1 cellular context compared by ENCODE assay signal in the genomic region with DNA sequence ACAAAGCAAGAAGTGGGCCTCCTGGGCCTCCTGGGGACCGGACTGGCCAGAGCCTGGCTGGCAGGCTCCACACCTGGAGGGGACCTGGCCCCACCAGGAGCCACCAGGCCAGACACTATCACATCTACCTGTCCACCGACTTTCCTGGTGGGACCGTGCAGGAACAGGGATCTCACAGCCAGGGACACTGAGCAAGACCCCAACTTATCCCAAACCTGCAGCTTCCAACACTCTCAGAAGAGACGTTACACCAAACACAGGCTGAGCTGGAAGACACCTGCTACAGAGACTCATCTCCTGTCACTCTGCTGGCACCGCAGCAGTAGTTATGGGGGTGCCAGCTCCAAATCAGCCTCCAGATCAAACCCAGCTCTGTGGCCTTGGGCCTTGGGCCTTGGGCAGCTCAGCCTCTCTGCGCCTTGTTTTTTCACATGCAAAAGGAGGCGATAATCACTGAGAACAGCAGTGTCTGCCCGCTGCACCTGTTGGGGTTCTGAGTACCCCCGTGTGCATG.
TF ChIP-seq lines count a peak whose summit lies in the region.

No MANE protein-coding gene starts in this region.

TF ChIP-seq in HepG2, 621 proteins besides CTCF, POLR2A, EP300 and RAD21 (continued from another document and continues in another):
- peak; percentile 61 for TF ChIP-seq POLR2G (IDR thresholded peaks at IDR 0.05; ENCODE audit: low read depth, low read length)
- TF ChIP-seq, protein P1, sequence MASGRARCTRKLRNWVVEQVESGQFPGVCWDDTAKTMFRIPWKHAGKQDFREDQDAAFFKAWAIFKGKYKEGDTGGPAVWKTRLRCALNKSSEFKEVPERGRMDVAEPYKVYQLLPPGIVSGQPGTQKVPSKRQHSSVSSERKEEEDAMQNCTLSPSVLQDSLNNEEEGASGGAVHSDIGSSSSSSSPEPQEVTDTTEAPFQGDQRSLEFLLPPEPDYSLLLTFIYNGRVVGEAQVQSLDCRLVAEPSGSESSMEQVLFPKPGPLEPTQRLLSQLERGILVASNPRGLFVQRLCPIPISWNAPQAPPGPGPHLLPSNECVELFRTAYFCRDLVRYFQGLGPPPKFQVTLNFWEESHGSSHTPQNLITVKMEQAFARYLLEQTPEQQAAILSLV (CRISPR knock-in tag; IDR thresholded peaks at IDR 0.05; ENCODE audit: borderline replicate concordance): no peak
- no peak for TF ChIP-seq PREB (CRISPR knock-in tag; IDR thresholded peaks at IDR 0.05)
- TF ChIP-seq RFXAP (CRISPR knock-in tag; IDR thresholded peaks at IDR 0.05; ENCODE audit: borderline replicate concordance): peak; percentile 46; the same call in 1 of the 2 replicates
- no peak for TF ChIP-seq ATAD3A (CRISPR knock-in tag; IDR thresholded peaks at IDR 0.05)
- no peak for TF ChIP-seq ZNF530 (CRISPR knock-in tag; IDR thresholded peaks at IDR 0.05; ENCODE audit: low read depth)
- peak; percentile 17; the same call in 1 of the 2 replicates for TF ChIP-seq ZNF580 (CRISPR knock-in tag; IDR thresholded peaks at IDR 0.05; ENCODE audit: borderline replicate concordance, low read depth)
- peak; percentile 32; the same call in 1 of the 2 replicates for TF ChIP-seq KDM2A (CRISPR knock-in tag; IDR thresholded peaks at IDR 0.05; ENCODE audit: borderline replicate concordance, low read depth)
- no peak for TF ChIP-seq NFE2L2 (IDR thresholded peaks at IDR 0.05; ENCODE audit: low read length)
- no peak for TF ChIP-seq ZBTB21 (CRISPR knock-in tag; IDR thresholded peaks at IDR 0.05)
- TF ChIP-seq, protein P2, sequence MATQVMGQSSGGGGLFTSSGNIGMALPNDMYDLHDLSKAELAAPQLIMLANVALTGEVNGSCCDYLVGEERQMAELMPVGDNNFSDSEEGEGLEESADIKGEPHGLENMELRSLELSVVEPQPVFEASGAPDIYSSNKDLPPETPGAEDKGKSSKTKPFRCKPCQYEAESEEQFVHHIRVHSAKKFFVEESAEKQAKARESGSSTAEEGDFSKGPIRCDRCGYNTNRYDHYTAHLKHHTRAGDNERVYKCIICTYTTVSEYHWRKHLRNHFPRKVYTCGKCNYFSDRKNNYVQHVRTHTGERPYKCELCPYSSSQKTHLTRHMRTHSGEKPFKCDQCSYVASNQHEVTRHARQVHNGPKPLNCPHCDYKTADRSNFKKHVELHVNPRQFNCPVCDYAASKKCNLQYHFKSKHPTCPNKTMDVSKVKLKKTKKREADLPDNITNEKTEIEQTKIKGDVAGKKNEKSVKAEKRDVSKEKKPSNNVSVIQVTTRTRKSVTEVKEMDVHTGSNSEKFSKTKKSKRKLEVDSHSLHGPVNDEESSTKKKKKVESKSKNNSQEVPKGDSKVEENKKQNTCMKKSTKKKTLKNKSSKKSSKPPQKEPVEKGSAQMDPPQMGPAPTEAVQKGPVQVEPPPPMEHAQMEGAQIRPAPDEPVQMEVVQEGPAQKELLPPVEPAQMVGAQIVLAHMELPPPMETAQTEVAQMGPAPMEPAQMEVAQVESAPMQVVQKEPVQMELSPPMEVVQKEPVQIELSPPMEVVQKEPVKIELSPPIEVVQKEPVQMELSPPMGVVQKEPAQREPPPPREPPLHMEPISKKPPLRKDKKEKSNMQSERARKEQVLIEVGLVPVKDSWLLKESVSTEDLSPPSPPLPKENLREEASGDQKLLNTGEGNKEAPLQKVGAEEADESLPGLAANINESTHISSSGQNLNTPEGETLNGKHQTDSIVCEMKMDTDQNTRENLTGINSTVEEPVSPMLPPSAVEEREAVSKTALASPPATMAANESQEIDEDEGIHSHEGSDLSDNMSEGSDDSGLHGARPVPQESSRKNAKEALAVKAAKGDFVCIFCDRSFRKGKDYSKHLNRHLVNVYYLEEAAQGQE (IDR thresholded peaks at IDR 0.05; ENCODE audit: borderline replicate concordance in 1 of 2, low read depth in 1 of 2, low read length in 2 of 2): no peak
- TF ChIP-seq TEAD2 (CRISPR knock-in tag; IDR thresholded peaks at IDR 0.05): no peak
- TF ChIP-seq, protein P3, sequence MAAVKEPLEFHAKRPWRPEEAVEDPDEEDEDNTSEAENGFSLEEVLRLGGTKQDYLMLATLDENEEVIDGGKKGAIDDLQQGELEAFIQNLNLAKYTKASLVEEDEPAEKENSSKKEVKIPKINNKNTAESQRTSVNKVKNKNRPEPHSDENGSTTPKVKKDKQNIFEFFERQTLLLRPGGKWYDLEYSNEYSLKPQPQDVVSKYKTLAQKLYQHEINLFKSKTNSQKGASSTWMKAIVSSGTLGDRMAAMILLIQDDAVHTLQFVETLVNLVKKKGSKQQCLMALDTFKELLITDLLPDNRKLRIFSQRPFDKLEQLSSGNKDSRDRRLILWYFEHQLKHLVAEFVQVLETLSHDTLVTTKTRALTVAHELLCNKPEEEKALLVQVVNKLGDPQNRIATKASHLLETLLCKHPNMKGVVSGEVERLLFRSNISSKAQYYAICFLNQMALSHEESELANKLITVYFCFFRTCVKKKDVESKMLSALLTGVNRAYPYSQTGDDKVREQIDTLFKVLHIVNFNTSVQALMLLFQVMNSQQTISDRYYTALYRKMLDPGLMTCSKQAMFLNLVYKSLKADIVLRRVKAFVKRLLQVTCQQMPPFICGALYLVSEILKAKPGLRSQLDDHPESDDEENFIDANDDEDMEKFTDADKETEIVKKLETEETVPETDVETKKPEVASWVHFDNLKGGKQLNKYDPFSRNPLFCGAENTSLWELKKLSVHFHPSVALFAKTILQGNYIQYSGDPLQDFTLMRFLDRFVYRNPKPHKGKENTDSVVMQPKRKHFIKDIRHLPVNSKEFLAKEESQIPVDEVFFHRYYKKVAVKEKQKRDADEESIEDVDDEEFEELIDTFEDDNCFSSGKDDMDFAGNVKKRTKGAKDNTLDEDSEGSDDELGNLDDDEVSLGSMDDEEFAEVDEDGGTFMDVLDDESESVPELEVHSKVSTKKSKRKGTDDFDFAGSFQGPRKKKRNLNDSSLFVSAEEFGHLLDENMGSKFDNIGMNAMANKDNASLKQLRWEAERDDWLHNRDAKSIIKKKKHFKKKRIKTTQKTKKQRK (IDR thresholded peaks at IDR 0.05; ENCODE audit: low read length): no peak
- TF ChIP-seq ZBTB7B (CRISPR knock-in tag; IDR thresholded peaks at IDR 0.05): no peak
- TF ChIP-seq TARDBP (CRISPR knock-in tag; IDR thresholded peaks at IDR 0.05): no peak
- TF ChIP-seq SIX4 (CRISPR knock-in tag; IDR thresholded peaks at IDR 0.05): no peak
- no peak for TF ChIP-seq ZNF30 (CRISPR knock-in tag; IDR thresholded peaks at IDR 0.05)
- TF ChIP-seq U2AF1 (optimal IDR thresholded peaks at IDR 0.05; ENCODE audit: low read depth, low read length): no peak
- peak; percentile 58; the same call in 1 of the 2 replicates for TF ChIP-seq RBFOX2 (IDR thresholded peaks at IDR 0.05; ENCODE audit: low read depth, low read length)
- TF ChIP-seq ZNF609 (CRISPR knock-in tag; IDR thresholded peaks at IDR 0.05; ENCODE audit: borderline replicate concordance): peak; percentile 53; the same call in 1 of the 2 replicates
- peak; percentile 57; the same call in 1 of the 2 replicates for TF ChIP-seq ZNF414 (CRISPR knock-in tag; IDR thresholded peaks at IDR 0.05)
- TF ChIP-seq, protein P4, sequence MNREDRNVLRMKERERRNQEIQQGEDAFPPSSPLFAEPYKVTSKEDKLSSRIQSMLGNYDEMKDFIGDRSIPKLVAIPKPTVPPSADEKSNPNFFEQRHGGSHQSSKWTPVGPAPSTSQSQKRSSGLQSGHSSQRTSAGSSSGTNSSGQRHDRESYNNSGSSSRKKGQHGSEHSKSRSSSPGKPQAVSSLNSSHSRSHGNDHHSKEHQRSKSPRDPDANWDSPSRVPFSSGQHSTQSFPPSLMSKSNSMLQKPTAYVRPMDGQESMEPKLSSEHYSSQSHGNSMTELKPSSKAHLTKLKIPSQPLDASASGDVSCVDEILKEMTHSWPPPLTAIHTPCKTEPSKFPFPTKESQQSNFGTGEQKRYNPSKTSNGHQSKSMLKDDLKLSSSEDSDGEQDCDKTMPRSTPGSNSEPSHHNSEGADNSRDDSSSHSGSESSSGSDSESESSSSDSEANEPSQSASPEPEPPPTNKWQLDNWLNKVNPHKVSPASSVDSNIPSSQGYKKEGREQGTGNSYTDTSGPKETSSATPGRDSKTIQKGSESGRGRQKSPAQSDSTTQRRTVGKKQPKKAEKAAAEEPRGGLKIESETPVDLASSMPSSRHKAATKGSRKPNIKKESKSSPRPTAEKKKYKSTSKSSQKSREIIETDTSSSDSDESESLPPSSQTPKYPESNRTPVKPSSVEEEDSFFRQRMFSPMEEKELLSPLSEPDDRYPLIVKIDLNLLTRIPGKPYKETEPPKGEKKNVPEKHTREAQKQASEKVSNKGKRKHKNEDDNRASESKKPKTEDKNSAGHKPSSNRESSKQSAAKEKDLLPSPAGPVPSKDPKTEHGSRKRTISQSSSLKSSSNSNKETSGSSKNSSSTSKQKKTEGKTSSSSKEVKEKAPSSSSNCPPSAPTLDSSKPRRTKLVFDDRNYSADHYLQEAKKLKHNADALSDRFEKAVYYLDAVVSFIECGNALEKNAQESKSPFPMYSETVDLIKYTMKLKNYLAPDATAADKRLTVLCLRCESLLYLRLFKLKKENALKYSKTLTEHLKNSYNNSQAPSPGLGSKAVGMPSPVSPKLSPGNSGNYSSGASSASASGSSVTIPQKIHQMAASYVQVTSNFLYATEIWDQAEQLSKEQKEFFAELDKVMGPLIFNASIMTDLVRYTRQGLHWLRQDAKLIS (CRISPR knock-in tag; IDR thresholded peaks at IDR 0.05): 0 out of 2 replicates have a peak, but pooled peaks have one; percentile 36
- 0 out of 2 replicates have a peak, but pooled peaks have one; percentile 0 for TF ChIP-seq SAP130 (CRISPR knock-in tag; IDR thresholded peaks at IDR 0.05; ENCODE audit: low read depth)
- TF ChIP-seq ZFYVE20 (CRISPR knock-in tag; IDR thresholded peaks at IDR 0.05; ENCODE audit: borderline replicate concordance, low read depth): no peak
- no peak for TF ChIP-seq BRF2 (CRISPR knock-in tag; IDR thresholded peaks at IDR 0.05)
- TF ChIP-seq ATF1 (CRISPR knock-in tag; IDR thresholded peaks at IDR 0.05): no peak
- no peak for TF ChIP-seq ZNF672 (CRISPR knock-in tag; IDR thresholded peaks at IDR 0.05)
- TF ChIP-seq JUND (CRISPR knock-in tag; IDR thresholded peaks at IDR 0.05): no peak
- TF ChIP-seq, protein P5, sequence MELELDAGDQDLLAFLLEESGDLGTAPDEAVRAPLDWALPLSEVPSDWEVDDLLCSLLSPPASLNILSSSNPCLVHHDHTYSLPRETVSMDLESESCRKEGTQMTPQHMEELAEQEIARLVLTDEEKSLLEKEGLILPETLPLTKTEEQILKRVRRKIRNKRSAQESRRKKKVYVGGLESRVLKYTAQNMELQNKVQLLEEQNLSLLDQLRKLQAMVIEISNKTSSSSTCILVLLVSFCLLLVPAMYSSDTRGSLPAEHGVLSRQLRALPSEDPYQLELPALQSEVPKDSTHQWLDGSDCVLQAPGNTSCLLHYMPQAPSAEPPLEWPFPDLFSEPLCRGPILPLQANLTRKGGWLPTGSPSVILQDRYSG (CRISPR knock-in tag; IDR thresholded peaks at IDR 0.05): no peak
- no peak for TF ChIP-seq TBX2 (CRISPR knock-in tag; IDR thresholded peaks at IDR 0.05; ENCODE audit: borderline replicate concordance)
- no peak for TF ChIP-seq EED (CRISPR knock-in tag; IDR thresholded peaks at IDR 0.05)
- no peak for TF ChIP-seq PCBP1 (IDR thresholded peaks at IDR 0.05; ENCODE audit: borderline replicate concordance, low read depth, low read length)
